Comparison of ENCODE assay signal across 13 cellular contexts in genomic region chr2:228378233-228378632, GRCh38.
A peak's percentile ranks its signal among the peaks of the same experiment; 100 is the strongest.
DNase-seq lines count a peak whose midpoint lies in the region; ATAC-seq and TF ChIP-seq lines count a peak whose summit lies in the region.
"Had no signal": no experiment of that assay in that cellular context is flagged by ENCODE, and none has a peak within 500 bp of the region (broad histone marks: within the 10 kb centered on the region; RNA-seq: fewer than 3 reads in every experiment).

No MANE protein-coding gene starts in this region.

- H4K20me1 ChIP-seq in BLaER1 treated with 17β-estradiol and CSF1 and Interleukin-3, amounts not matched to agents 10 nM and 100 nM: no peaks in the 10 kb centered on the region

- H3K27me3 ChIP-seq in BLaER1 treated with 17β-estradiol and CSF1 and Interleukin-3, amounts not matched to agents 10 nM and 100 nM: no peaks in the 10 kb centered on the region
- no peaks in the 10 kb centered on the region for H3K27me3 ChIP-seq in cardiac muscle cell
- no peaks in the 10 kb centered on the region for H3K27me3 ChIP-seq in left ventricle myocardium inferior (ENCODE audit: low read depth)
- no peaks in the 10 kb centered on the region for H3K27me3 ChIP-seq in gastrocnemius medialis

- intact Hi-C loops in left ventricle myocardium inferior (cut with micrococcal nuclease) (no loop called here), mucosa of descending colon (cut with DNase I, micrococcal nuclease) (no loop called here), gastrocnemius medialis (cut with DNase I; ENCODE audit: low total_unique reads) (no loop called here)

- H3K27ac ChIP-seq in BLaER1 treated with 17β-estradiol and CSF1 and Interleukin-3, amounts not matched to agents 10 nM and 100 nM: peak overlapping the region in 3 of 11 experiments; percentile 1 to 40 (median 22); a peak in 3 of 22 replicates
- H3K27ac ChIP-seq in cardiac muscle cell (peak overlapping the region; percentile 93), left ventricle myocardium inferior (replicated peaks) (peak overlapping the region; percentile 87), gastrocnemius medialis (no peak overlapping the region)
- H3K27ac ChIP-seq: GM23248, HL-60, KMS-11 had no signal

- no peak for TF ChIP-seq POLR2A in gastrocnemius medialis (IDR thresholded peaks at IDR 0.05)

- peaks cover 0 to 20% (median 9%) of the 10 kb centered on the region in 10 experiments; a peak in 10 of 20 replicates for H3K4me1 ChIP-seq in BLaER1 treated with 17β-estradiol and CSF1 and Interleukin-3, amounts not matched to agents 10 nM and 100 nM
- H3K4me1 ChIP-seq in cardiac muscle cell (ENCODE audit: low read depth): peaks cover 37% of the 10 kb centered on the region
- peaks cover 23% of the 10 kb centered on the region for H3K4me1 ChIP-seq in left ventricle myocardium inferior
- H3K4me1 ChIP-seq in mucosa of descending colon (ENCODE audit: low read depth): no peaks in the 10 kb centered on the region
- no peaks in the 10 kb centered on the region for H3K4me1 ChIP-seq in gastrocnemius medialis

- DNase-seq in cardiac muscle cell (ENCODE audit: low read depth in 1 of 2, low spot score in 1 of 2) (no peak), left ventricle myocardium inferior (no peak), mucosa of descending colon (no peak), gastrocnemius medialis (no peak)
- DNase-seq: Calu3; CD8-positive, alpha-beta T cell; GF-D8; GM23248 had no signal

- peak; percentile 43 for ATAC-seq in mucosa of descending colon
- ATAC-seq in gastrocnemius medialis: no peak
- no peak for ATAC-seq in HG03354 (IDR thresholded peaks at IDR 0.05; ENCODE audit: poor library complexity, severe bottlenecking, unreplicated experiment)
- ATAC-seq in GM21526 (IDR thresholded peaks at IDR 0.05; ENCODE audit: low FRiP score, unreplicated experiment): no peak
- ATAC-seq: CD8-positive, alpha-beta T cell had no signal

- in situ Hi-C loops in gastrocnemius medialis (cut with MboI; ENCODE audit: low sequenced_read_pairs in 4 of 4): no loop called here

- no peak overlapping the region; a peak in 1 of 22 replicates for H3K9ac ChIP-seq in BLaER1 treated with 17β-estradiol and CSF1 and Interleukin-3, amounts not matched to agents 10 nM and 100 nM
- H3K9ac ChIP-seq: GM23248, KMS-11 had no signal

- TF ChIP-seq CTCF in cardiac muscle cell (IDR thresholded peaks at IDR 0.05; ENCODE audit: low read depth, low read length) (no peak), left ventricle myocardium inferior (IDR thresholded peaks at IDR 0.05; ENCODE audit: borderline replicate concordance) (no peak), mucosa of descending colon (IDR thresholded peaks at IDR 0.05) (no peak), gastrocnemius medialis (IDR thresholded peaks at IDR 0.05 in 4 of 5, conservative IDR thresholded peaks at IDR 0.05 in 1 of 5) (no peak)

- H3K9me3 ChIP-seq in BLaER1 treated with 17β-estradiol and CSF1 and Interleukin-3, amounts not matched to agents 10 nM and 100 nM (replicated peaks in 1 of 11): no peaks in the 10 kb centered on the region
- no peaks in the 10 kb centered on the region for H3K9me3 ChIP-seq in cardiac muscle cell (ENCODE audit: low read depth)
- H3K9me3 ChIP-seq in left ventricle myocardium inferior (replicated peaks): no peaks in the 10 kb centered on the region
- H3K9me3 ChIP-seq in mucosa of descending colon: no peaks in the 10 kb centered on the region
- H3K9me3 ChIP-seq in gastrocnemius medialis: no peaks in the 10 kb centered on the region

- peak overlapping the region in 8 of 11 experiments; percentile 4 to 59 (median 39); a peak in 13 of 22 replicates for H3K4me2 ChIP-seq in BLaER1 treated with 17β-estradiol and CSF1 and Interleukin-3, amounts not matched to agents 10 nM and 100 nM
- H3K4me2 ChIP-seq: KMS-11 had no signal

- no peaks in the 10 kb centered on the region for H3K36me3 ChIP-seq in BLaER1 treated with 17β-estradiol and CSF1 and Interleukin-3, amounts not matched to agents 10 nM and 100 nM
- H3K36me3 ChIP-seq in cardiac muscle cell (no peaks in the 10 kb centered on the region), left ventricle myocardium inferior (no peaks in the 10 kb centered on the region), mucosa of descending colon (ENCODE audit: low read depth) (no peaks in the 10 kb centered on the region), gastrocnemius medialis (no peaks in the 10 kb centered on the region)

- no peak overlapping the region for H3K4me3 ChIP-seq in BLaER1 treated with 17β-estradiol and CSF1 and Interleukin-3, amounts not matched to agents 10 nM and 100 nM
- H3K4me3 ChIP-seq in cardiac muscle cell (no peak overlapping the region), left ventricle myocardium inferior (peak overlapping the region; percentile 33), mucosa of descending colon (no peak overlapping the region), gastrocnemius medialis (no peak overlapping the region)
- H3K4me3 ChIP-seq: GM23248 had no signal

Comparison
In these comparisons a context has a peak if more than half of its experiments do, and no peak if none do; other contexts are left out.
1. H3K27ac ChIP-seq: peak in cardiac muscle cell (single experiment) and left ventricle myocardium inferior (single experiment); none in gastrocnemius medialis (0 of 4).